Comparison of ENCODE assay signal across 15 cellular contexts in the genomic region with DNA sequence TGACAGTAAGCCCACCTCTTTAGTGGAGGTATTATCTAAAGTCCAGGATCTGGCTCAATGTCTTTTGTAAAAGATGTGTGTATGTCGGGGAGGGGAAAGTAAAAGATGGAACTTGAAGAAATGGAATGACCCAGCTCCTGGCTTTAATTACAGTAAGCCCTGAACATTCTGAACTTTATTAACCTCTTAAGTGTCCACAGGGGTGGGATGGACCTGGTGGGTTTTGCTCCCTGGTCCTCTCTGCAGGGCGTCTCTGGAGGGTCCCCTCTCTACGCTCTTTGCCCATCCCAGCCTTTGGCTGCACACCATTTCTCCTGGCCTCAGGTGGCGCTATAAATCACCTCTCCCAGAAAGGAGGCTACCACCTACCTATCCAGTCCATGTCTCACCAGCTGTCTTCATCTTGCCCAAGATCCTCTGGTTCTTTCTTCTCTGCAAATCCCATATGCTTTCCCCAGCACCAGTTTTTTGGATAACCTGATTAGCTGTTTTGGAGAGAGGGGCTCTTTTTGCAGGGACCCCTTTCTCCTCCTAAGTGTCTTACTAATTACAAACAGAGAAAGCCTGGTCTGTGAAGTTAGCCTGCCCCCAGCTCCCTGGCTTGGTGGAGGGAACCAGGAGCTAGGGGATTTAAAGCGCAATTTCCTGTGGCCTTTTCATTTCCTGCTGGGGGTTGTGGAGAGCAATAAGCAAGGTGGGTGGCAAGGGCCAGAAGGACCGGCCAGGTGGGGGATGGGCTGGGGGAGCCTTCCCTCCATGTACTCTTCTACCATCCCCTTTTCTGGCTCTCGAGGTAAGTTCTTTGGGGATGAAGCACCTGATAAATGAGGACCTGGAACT. TPM values are rescaled to one million over a fixed set of nuclear protein-coding genes. Genes with fewer than 3 reads are reported as not detected.
A peak's percentile ranks its signal among the peaks of the same experiment; 100 is the strongest.
DNase-seq lines count a peak whose midpoint lies in the region; ATAC-seq and TF ChIP-seq lines count a peak whose summit lies in the region.
"Had no signal": no experiment of that assay in that cellular context is flagged by ENCODE, and none has a peak within 500 bp of the region (broad histone marks: within the 10 kb centered on the region; RNA-seq: fewer than 3 reads in every experiment).

No MANE protein-coding gene starts in this region.

- TF ChIP-seq CTCF in natural killer cell (IDR thresholded peaks at IDR 0.05): no peak
- peak; percentile 88 for TF ChIP-seq CTCF in OCI-LY7 (conservative IDR thresholded peaks at IDR 0.05; ENCODE audit: low read length)
- peak; percentile 3 for TF ChIP-seq CTCF in foreskin keratinocyte (conservative IDR thresholded peaks at IDR 0.05)

- POLR2A ChIA-PET in OCI-LY7 (lab: Charles Lee): interaction anchor here (1.4 to 1.7 kb wide), 2 partner anchors 9 to 297 kb away, joined by 4 to 9 read pairs; partner anchors contain the start of gene HOXC4

- H3K79me2 ChIP-seq in OCI-LY7 (ENCODE audit: insufficient read depth, low read depth, low read length): peaks cover 37% of the 10 kb centered on the region; the same call in 1 of the 2 replicates

- no peaks in the 10 kb centered on the region for H3K9me2 ChIP-seq in OCI-LY7 (ENCODE audit: insufficient read depth, low read length)

- H3K4me2 ChIP-seq in OCI-LY7 (ENCODE audit: low read length): peak overlapping the region; percentile 87

- H3K4me3 Mint-ChIP-seq in natural killer cell treated with Interleukin-12 subunit alpha and Interleukin-12 subunit beta and Interleukin-15 and Interleukin-18, amount 100 ng/mL, for 72 hours: peak overlapping the region; percentile 59
- H3K4me3 Mint-ChIP-seq in natural killer cell: no peak overlapping the region
- H3K4me3 Mint-ChIP-seq: memory B cell had no signal

- H3K27ac Mint-ChIP-seq in natural killer cell treated with Interleukin-12 subunit alpha and Interleukin-12 subunit beta and Interleukin-15 and Interleukin-18, amount 100 ng/mL, for 72 hours: peak overlapping the region; percentile 54 to 80
- H3K27ac Mint-ChIP-seq in natural killer cell: no peak overlapping the region
- H3K27ac Mint-ChIP-seq: memory B cell had no signal

- H3K9me3 Mint-ChIP-seq in natural killer cell treated with Interleukin-12 subunit alpha and Interleukin-12 subunit beta and Interleukin-15 and Interleukin-18, amount 100 ng/mL, for 72 hours: no peaks in the 10 kb centered on the region
- H3K9me3 Mint-ChIP-seq in natural killer cell: no peaks in the 10 kb centered on the region
- H3K9me3 Mint-ChIP-seq: memory B cell had no signal

- H3K9me3 ChIP-seq in OCI-LY7 (ENCODE audit: low read length): no peaks in the 10 kb centered on the region
- H3K9me3 ChIP-seq: thoracic aorta had no signal

- CTCF ChIA-PET in OCI-LY7 (lab: Charles Lee; ENCODE audit: unreplicated experiment): interaction anchor here (0.6 to 2.5 kb wide), 4 partner anchors 9 to 80 kb away, joined by 3 to 6 read pairs (median 4); partner anchors contain the start of gene ATP5MC2

- no peak for DNase-seq in natural killer cell treated with Interleukin-12 subunit alpha and Interleukin-12 subunit beta and Interleukin-15 and Interleukin-18, amount 100 ng/mL, for 72 hours (ENCODE audit: low spot score)
- DNase-seq in natural killer cell (no peak), OCI-LY7 (ENCODE audit: low spot score) (peak; percentile 75), foreskin keratinocyte (no peak), NCI-H128 (lab: John Stamatoyannopoulos, UW; ENCODE audit: unreplicated experiment) (no peak), RPMI8226 (no peak)
- DNase-seq: activated T-cell treated with anti-CD3 and anti-CD28 coated beads, Interleukin-2, amount 50 U/mL, for 48 hours; dermis blood vessel endothelial cell; DMS53; NCI-H226 had no signal

- H3K27me3 Mint-ChIP-seq in natural killer cell treated with Interleukin-12 subunit alpha and Interleukin-12 subunit beta and Interleukin-15 and Interleukin-18, amount 100 ng/mL, for 72 hours: peaks cover 21 to 26% of the 10 kb centered on the region in 2 donors
- peaks cover 22 to 23% of the 10 kb centered on the region in 2 donors for H3K27me3 Mint-ChIP-seq in natural killer cell (ENCODE audit: low read depth in 2 of 2)

- H3K27ac ChIP-seq in OCI-LY7 (ENCODE audit: low read depth, low read length, poor library complexity, severe bottlenecking) (peak overlapping the region; percentile 94), foreskin keratinocyte (no peak overlapping the region)
- H3K27ac ChIP-seq: thoracic aorta had no signal

- no TSS peak for BruUV-seq in OCI-LY7 (replicated peaks; lab: Mats Ljungman, UMichigan)

- H3K4me1 Mint-ChIP-seq in natural killer cell treated with Interleukin-12 subunit alpha and Interleukin-12 subunit beta and Interleukin-15 and Interleukin-18, amount 100 ng/mL, for 72 hours (ENCODE audit: low read depth in 2 of 2): peaks cover 16 to 21% of the 10 kb centered on the region in 2 donors
- H3K4me1 Mint-ChIP-seq in natural killer cell: peaks cover 16% of the 10 kb centered on the region in 2 donors

- ATAC-seq in natural killer cell treated with Interleukin-12 subunit alpha and Interleukin-12 subunit beta and Interleukin-15 and Interleukin-18, amount 100 ng/mL, for 72 hours: no peak
- ATAC-seq in natural killer cell (no peak), foreskin keratinocyte (no peak), GM21576 (IDR thresholded peaks at IDR 0.05; ENCODE audit: unreplicated experiment) (no peak), HG03354 (IDR thresholded peaks at IDR 0.05; ENCODE audit: poor library complexity, severe bottlenecking, unreplicated experiment) (no peak)

- peaks cover 65% of the 10 kb centered on the region for H3K27me3 ChIP-seq in foreskin keratinocyte

- H3K36me3 Mint-ChIP-seq in natural killer cell treated with Interleukin-12 subunit alpha and Interleukin-12 subunit beta and Interleukin-15 and Interleukin-18, amount 100 ng/mL, for 72 hours: no peaks in the 10 kb centered on the region
- no peaks in the 10 kb centered on the region for H3K36me3 Mint-ChIP-seq in natural killer cell
- H3K36me3 Mint-ChIP-seq: memory B cell had no signal

- intact Hi-C loops in natural killer cell (cut with micrococcal nuclease) (loop anchor here (2.0 kb wide), 1 partner anchor 53 kb away; no protein-coding TSS in a partner anchor), OCI-LY7 (cut with micrococcal nuclease; ENCODE audit: unreplicated experiment) (loop anchor here (5.0 to 10.0 kb wide), 2 partner anchors 222 to 751 kb away; partner anchors contain the start of gene EIF4B)

- peak overlapping the region; percentile 12; the same call in 1 of the 2 replicates for H2AFZ ChIP-seq in OCI-LY7 (ENCODE audit: low read length)

- no peaks in the 10 kb centered on the region for H4K20me1 ChIP-seq in OCI-LY7 (ENCODE audit: insufficient read depth, low read length)

- H3K4me1 ChIP-seq in OCI-LY7 (ENCODE audit: insufficient read depth, low read length, poor library complexity, severe bottlenecking): peaks cover 72% of the 10 kb centered on the region
- H3K4me1 ChIP-seq in foreskin keratinocyte: peaks cover 7% of the 10 kb centered on the region

- peak overlapping the region; percentile 74 for H3K4me3 ChIP-seq in OCI-LY7 (ENCODE audit: low read depth, low read length, poor library complexity, severe bottlenecking)
- H3K4me3 ChIP-seq: thoracic aorta had no signal

- H3K36me3 ChIP-seq in OCI-LY7 (ENCODE audit: insufficient read depth, low read length): no peaks in the 10 kb centered on the region
- H3K36me3 ChIP-seq: thoracic aorta had no signal

RNA-seq across cellular contexts. Expression of gene CISTR, which starts 3.9 kb away (rescaled TPM):
- total RNA-seq in natural killer cell treated with Interleukin-12 subunit alpha and Interleukin-12 subunit beta and Interleukin-15 and Interleukin-18, amount 100 ng/mL, for 72 hours: not detected
- total RNA-seq in natural killer cell (not detected), OCI-LY7 (2022) (1.3 and 3.2 TPM in 2 replicates), foreskin keratinocyte (not detected in 2 replicates)
- 0.67 and 0.76 TPM in 2 replicates for total RNA-seq in OCI-LY7 (2014; rRNA removed; shearing (Covaris generic))
- not detected in 2 replicates for polyA plus RNA-seq in foreskin keratinocyte
- total RNA-seq: dermis blood vessel endothelial cell, osteocyte, thoracic aorta had no signal

RNA-seq across cellular contexts. Expression of gene CALCOCO1, which starts 28.4 kb away (rescaled TPM):
- total RNA-seq in natural killer cell treated with Interleukin-12 subunit alpha and Interleukin-12 subunit beta and Interleukin-15 and Interleukin-18, amount 100 ng/mL, for 72 hours: 10 to 100 TPM; 39.0 to 79.8 TPM
- 100 to 1,000 TPM; 215 to 256 (median 226) TPM for total RNA-seq in natural killer cell
- 12.8 and 18.9 TPM in 2 replicates for total RNA-seq in OCI-LY7 (2014; rRNA removed; shearing (Covaris generic))
- 25.1 and 30.9 TPM in 2 replicates for total RNA-seq in OCI-LY7 (2022)
- total RNA-seq in foreskin keratinocyte: 31.5 and 51.5 TPM in 2 replicates
- 23.0 and 32.1 TPM in 2 replicates for polyA plus RNA-seq in foreskin keratinocyte

Comparison
In these comparisons a context has a peak if more than half of its experiments do, and no peak if none do; other contexts are left out.
1. H3K27ac Mint-ChIP-seq: peak in natural killer cell treated with Interleukin-12 subunit alpha and Interleukin-12 subunit beta and Interleukin-15 and Interleukin-18, amount 100 ng/mL, for 72 hours (2 of 2); none in natural killer cell (0 of 2).